9 cellular contexts compared by ENCODE assay signal in the genomic region with DNA sequence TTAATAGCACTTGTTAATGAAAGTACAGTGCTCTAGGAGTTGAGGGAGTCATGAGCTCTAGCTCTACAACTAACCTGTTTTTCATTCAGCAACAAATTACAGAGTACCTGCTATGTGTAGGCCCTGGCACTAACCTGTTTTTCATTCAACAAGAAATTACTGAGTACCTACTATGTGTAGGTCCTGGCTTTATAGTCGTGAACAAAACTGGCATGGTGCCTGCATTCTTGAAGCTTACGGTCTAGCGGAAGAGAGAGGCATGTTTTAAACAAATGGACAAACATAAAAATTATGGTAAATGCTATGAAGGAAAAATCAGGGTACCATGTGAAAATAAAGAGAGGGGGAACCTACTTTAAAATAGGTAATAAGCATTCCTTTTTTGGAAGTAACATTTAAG. TPM values are rescaled to one million over a fixed set of nuclear protein-coding genes. Genes with fewer than 3 reads are reported as not detected.
DNase-seq lines count a peak whose midpoint lies in the region; ATAC-seq and TF ChIP-seq lines count a peak whose summit lies in the region.
"Had no signal": no experiment of that assay in that cellular context is flagged by ENCODE, and none has a peak within 500 bp of the region (broad histone marks: within the 10 kb centered on the region; RNA-seq: fewer than 3 reads in every experiment).

No MANE protein-coding gene starts in this region.

- ATAC-seq in activated T-cell treated with anti-CD3 and anti-CD28 coated beads, Interleukin-2, amount 50 U/mL, for 4 hours: no peak
- no peak for ATAC-seq in stimulated activated memory B cell treated with anti-CD40 and anti-IgM and Interleukin-4, amounts not matched to agents 10 μg/mL and 1 μg/mL and 100 μg/mL, for 72 hours
- no peak for ATAC-seq in HG03378 (IDR thresholded peaks at IDR 0.05; ENCODE audit: unreplicated experiment)

- H3K27me3 Mint-ChIP-seq in activated T-cell treated with anti-CD3 and anti-CD28 coated beads, Interleukin-2, amount 50 U/mL, for 4 hours (ENCODE audit: low read depth): no peaks in the 10 kb centered on the region
- no peaks in the 10 kb centered on the region for H3K27me3 Mint-ChIP-seq in activated CD4-positive, alpha-beta memory T cell treated with anti-CD3 and anti-CD28 coated beads, Interleukin-2, amount 10 ng/mL, durations not matched to agents 7 days and 5 days
- peaks cover 8% of the 10 kb centered on the region for H3K27me3 Mint-ChIP-seq in glutamatergic neuron (ENCODE audit: unreplicated experiment)
- no peaks in the 10 kb centered on the region for H3K27me3 Mint-ChIP-seq in stimulated activated memory B cell treated with anti-CD40 and anti-IgM and Interleukin-4, amounts not matched to agents 10 μg/mL and 1 μg/mL and 100 μg/mL, for 72 hours

- peaks cover 40% of the 10 kb centered on the region for H3K36me3 Mint-ChIP-seq in activated T-cell treated with anti-CD3 and anti-CD28 coated beads, Interleukin-2, amount 50 U/mL, for 4 hours (ENCODE audit: insufficient read depth)
- peaks cover 64% of the 10 kb centered on the region for H3K36me3 Mint-ChIP-seq in activated CD4-positive, alpha-beta memory T cell treated with anti-CD3 and anti-CD28 coated beads, Interleukin-2, amount 10 ng/mL, durations not matched to agents 7 days and 5 days (ENCODE audit: low read depth)
- no peaks in the 10 kb centered on the region for H3K36me3 Mint-ChIP-seq in glutamatergic neuron (ENCODE audit: unreplicated experiment)
- peaks cover 35% of the 10 kb centered on the region for H3K36me3 Mint-ChIP-seq in stimulated activated memory B cell treated with anti-CD40 and anti-IgM and Interleukin-4, amounts not matched to agents 10 μg/mL and 1 μg/mL and 100 μg/mL, for 72 hours

- POLR2A ChIA-PET in activated CD4-positive, alpha-beta memory T cell treated with anti-CD3 and anti-CD28 coated beads, Interleukin-2, amount 10 ng/mL, durations not matched to agents 7 days and 5 days (lab: Charles Lee): interaction anchor here (1.1 to 8.4 kb wide), 10 partner anchors 8 to 168 kb away, joined by 3 to 72 read pairs (median 6); no protein-coding TSS in a partner anchor

- DNase-seq in activated T-cell treated with anti-CD3 and anti-CD28 coated beads, Interleukin-2, amount 50 U/mL, for 4 hours: no peak
- no peak for DNase-seq in activated T-cell treated with anti-CD3 and anti-CD28 coated beads, Interleukin-2, amount 50 U/mL, for 1 hour
- DNase-seq in activated CD4-positive, alpha-beta memory T cell treated with anti-CD3 and anti-CD28 coated beads, Interleukin-2, amount 10 ng/mL, durations not matched to agents 7 days and 5 days: no peak
- DNase-seq in glutamatergic neuron: no peak
- DNase-seq in RPMI8226: no peak
- DNase-seq in NOMO-1 treated with dmso at 0.1 percent for 144 hours (lab: John Stamatoyannopoulos, UW; ENCODE audit: unreplicated experiment): no peak
- DNase-seq: AML-193 had no signal

- peaks cover 3% of the 10 kb centered on the region for H3K9me3 Mint-ChIP-seq in activated T-cell treated with anti-CD3 and anti-CD28 coated beads, Interleukin-2, amount 50 U/mL, for 4 hours
- peaks cover 6% of the 10 kb centered on the region for H3K9me3 Mint-ChIP-seq in activated CD4-positive, alpha-beta memory T cell treated with anti-CD3 and anti-CD28 coated beads, Interleukin-2, amount 10 ng/mL, durations not matched to agents 7 days and 5 days
- peaks cover 15% of the 10 kb centered on the region for H3K9me3 Mint-ChIP-seq in glutamatergic neuron (ENCODE audit: unreplicated experiment)
- no peaks in the 10 kb centered on the region for H3K9me3 Mint-ChIP-seq in stimulated activated memory B cell treated with anti-CD40 and anti-IgM and Interleukin-4, amounts not matched to agents 10 μg/mL and 1 μg/mL and 100 μg/mL, for 72 hours

- TF ChIP-seq CTCF in glutamatergic neuron (IDR thresholded peaks at IDR 0.05; ENCODE audit: partially characterized antibody, unreplicated experiment): no peak

- H3K27ac Mint-ChIP-seq in activated CD4-positive, alpha-beta memory T cell treated with anti-CD3 and anti-CD28 coated beads, Interleukin-2, amount 10 ng/mL, durations not matched to agents 7 days and 5 days: peak overlapping the region; percentile 27
- H3K27ac Mint-ChIP-seq in glutamatergic neuron (ENCODE audit: unreplicated experiment): peak overlapping the region; percentile 97
- peak overlapping the region; percentile 97 for H3K27ac Mint-ChIP-seq in stimulated activated memory B cell treated with anti-CD40 and anti-IgM and Interleukin-4, amounts not matched to agents 10 μg/mL and 1 μg/mL and 100 μg/mL, for 72 hours

- H3K4me1 Mint-ChIP-seq in activated T-cell treated with anti-CD3 and anti-CD28 coated beads, Interleukin-2, amount 50 U/mL, for 4 hours (ENCODE audit: low read depth): peaks cover 51% of the 10 kb centered on the region
- peaks cover 59% of the 10 kb centered on the region for H3K4me1 Mint-ChIP-seq in activated CD4-positive, alpha-beta memory T cell treated with anti-CD3 and anti-CD28 coated beads, Interleukin-2, amount 10 ng/mL, durations not matched to agents 7 days and 5 days
- peaks cover 22% of the 10 kb centered on the region for H3K4me1 Mint-ChIP-seq in glutamatergic neuron (ENCODE audit: low read depth, unreplicated experiment)
- peaks cover 44% of the 10 kb centered on the region for H3K4me1 Mint-ChIP-seq in stimulated activated memory B cell treated with anti-CD40 and anti-IgM and Interleukin-4, amounts not matched to agents 10 μg/mL and 1 μg/mL and 100 μg/mL, for 72 hours

- CTCF ChIA-PET in activated CD4-positive, alpha-beta memory T cell treated with anti-CD3 and anti-CD28 coated beads, Interleukin-2, amount 10 ng/mL, durations not matched to agents 7 days and 5 days (lab: Charles Lee): interaction anchor here (0.6 to 3.6 kb wide), 5 partner anchors 20 to 117 kb away, joined by 3 to 18 read pairs (median 6); no protein-coding TSS in a partner anchor

- H3K4me3 Mint-ChIP-seq in activated T-cell treated with anti-CD3 and anti-CD28 coated beads, Interleukin-2, amount 50 U/mL, for 4 hours: peak overlapping the region; percentile 97
- H3K4me3 Mint-ChIP-seq in activated CD4-positive, alpha-beta memory T cell treated with anti-CD3 and anti-CD28 coated beads, Interleukin-2, amount 10 ng/mL, durations not matched to agents 7 days and 5 days: peak overlapping the region; percentile 92
- H3K4me3 Mint-ChIP-seq in glutamatergic neuron (ENCODE audit: unreplicated experiment): peak overlapping the region; percentile 94
- peak overlapping the region; percentile 91 for H3K4me3 Mint-ChIP-seq in stimulated activated memory B cell treated with anti-CD40 and anti-IgM and Interleukin-4, amounts not matched to agents 10 μg/mL and 1 μg/mL and 100 μg/mL, for 72 hours

RNA-seq across cellular contexts. Expression of gene UBAP2L, which starts 2.2 kb away (rescaled TPM):
- total RNA-seq in activated T-cell treated with anti-CD3 and anti-CD28 coated beads, Interleukin-2, amount 50 U/mL, for 4 hours: 100 to 1,000 TPM; 299 to 328 (median 318) TPM
- 100 to 1,000 TPM; 155 to 157 TPM for total RNA-seq in activated CD4-positive, alpha-beta memory T cell treated with anti-CD3 and anti-CD28 coated beads, Interleukin-2, amount 10 ng/mL, durations not matched to agents 7 days and 5 days
- 259 TPM for total RNA-seq in glutamatergic neuron (ENCODE audit: unreplicated experiment)

RNA-seq across cellular contexts. Expression of gene CFAP141, which starts 12.4 kb away (rescaled TPM):
- total RNA-seq in activated T-cell treated with anti-CD3 and anti-CD28 coated beads, Interleukin-2, amount 50 U/mL, for 4 hours: not detected
- total RNA-seq in activated CD4-positive, alpha-beta memory T cell treated with anti-CD3 and anti-CD28 coated beads, Interleukin-2, amount 10 ng/mL, durations not matched to agents 7 days and 5 days: not detected
- not detected for total RNA-seq in glutamatergic neuron (ENCODE audit: unreplicated experiment)

RNA-seq across cellular contexts. Expression of gene TPM3, which starts 26.6 kb away (rescaled TPM):
- 100 to 1,000 TPM; 788 to 834 (median 808) TPM for total RNA-seq in activated T-cell treated with anti-CD3 and anti-CD28 coated beads, Interleukin-2, amount 50 U/mL, for 4 hours
- total RNA-seq in activated CD4-positive, alpha-beta memory T cell treated with anti-CD3 and anti-CD28 coated beads, Interleukin-2, amount 10 ng/mL, durations not matched to agents 7 days and 5 days: 100 to 1,000 TPM; 792 to 805 TPM
- 392 TPM for total RNA-seq in glutamatergic neuron (ENCODE audit: unreplicated experiment)

RNA-seq across cellular contexts. Expression of gene HAX1, which starts 53.9 kb away (rescaled TPM):
- 100 to 1,000 TPM; 131 to 178 (median 157) TPM for total RNA-seq in activated T-cell treated with anti-CD3 and anti-CD28 coated beads, Interleukin-2, amount 50 U/mL, for 4 hours
- 100 to 1,000 TPM; 141 to 142 TPM for total RNA-seq in activated CD4-positive, alpha-beta memory T cell treated with anti-CD3 and anti-CD28 coated beads, Interleukin-2, amount 10 ng/mL, durations not matched to agents 7 days and 5 days
- 79.1 TPM for total RNA-seq in glutamatergic neuron (ENCODE audit: unreplicated experiment)

Comparison
In these comparisons a context has a peak if more than half of its experiments do, and no peak if none do; other contexts are left out.
1. H3K27ac Mint-ChIP-seq: peak in every context shown above with its lines; median percentile 97 in glutamatergic neuron; 97 in stimulated activated memory B cell treated with anti-CD40 and anti-IgM and Interleukin-4, amounts not matched to agents 10 μg/mL and 1 μg/mL and 100 μg/mL, for 72 hours; 27 in activated CD4-positive, alpha-beta memory T cell treated with anti-CD3 and anti-CD28 coated beads, Interleukin-2, amount 10 ng/mL, durations not matched to agents 7 days and 5 days.